ENCODE assay signal across 1 cellular context in genomic region chr2:12321017-12321641, GRCh38.
A peak's percentile ranks its signal among the peaks of the same experiment; 100 is the strongest.
TF ChIP-seq lines count a peak whose summit lies in the region.

No MANE protein-coding gene starts in this region.

TF ChIP-seq in SK-N-SH, 30 proteins besides CTCF, POLR2A, EP300 and RAD21 (continued from another document):
- TF ChIP-seq REST (IDR thresholded peaks at IDR 0.05; ENCODE audit: low read depth, low read length) (peak; percentile 61; the same call in 1 of the 2 replicates), ZBTB33 (IDR thresholded peaks at IDR 0.05; ENCODE audit: borderline replicate concordance, low read depth) (peak; percentile 61; the same call in 1 of the 2 replicates), FOXM1 (IDR thresholded peaks at IDR 0.05; ENCODE audit: low read depth) (peak; percentile 90), TEAD4 (IDR thresholded peaks at IDR 0.05; ENCODE audit: borderline replicate concordance, insufficient read depth) (peak; percentile 94), TAF1 (IDR thresholded peaks at IDR 0.05; ENCODE audit: borderline replicate concordance, low read depth, low read length) (no peak), RFX5 (IDR thresholded peaks at IDR 0.05; ENCODE audit: low read length) (no peak)
